Comparison of ENCODE assay signal across 1 cellular context in genomic region chr6:43702522-43703440, GRCh38.
TF ChIP-seq lines count a peak whose summit lies in the region.

No MANE protein-coding gene starts in this region.

TF ChIP-seq in HEK293, 187 proteins besides CTCF, POLR2A, EP300 and RAD21 (continued from another document and continues in another):
- TF ChIP-seq ZNF26 (tag by site-specific recombination; IDR thresholded peaks at IDR 0.05) = no peak
- no peak for TF ChIP-seq ZNF114 (tag by site-specific recombination; IDR thresholded peaks at IDR 0.05)
- TF ChIP-seq RBAK (tag by site-specific recombination; IDR thresholded peaks at IDR 0.05) = no peak
- TF ChIP-seq ZNF366 (tag by site-specific recombination; conservative IDR thresholded peaks at IDR 0.05) = peak; percentile 95
- TF ChIP-seq ZBTB49 (tag by site-specific recombination; IDR thresholded peaks at IDR 0.05; ENCODE audit: low read depth) = no peak
- TF ChIP-seq ZNF311 (tag by site-specific recombination; IDR thresholded peaks at IDR 0.05; ENCODE audit: borderline replicate concordance) = no peak
- TF ChIP-seq ZNF596 (tag by site-specific recombination; IDR thresholded peaks at IDR 0.05) = no peak
- TF ChIP-seq ZNF404 (tag by site-specific recombination; IDR thresholded peaks at IDR 0.05) = no peak
- TF ChIP-seq ZNF16 (tag by site-specific recombination; IDR thresholded peaks at IDR 0.05; ENCODE audit: low read depth) = 0 out of 2 replicates have a peak, but pooled peaks have one; percentile 36
- TF ChIP-seq ZNF580 (tag by site-specific recombination; IDR thresholded peaks at IDR 0.05) = no peak
- TF ChIP-seq ZNF350 (tag by site-specific recombination; IDR thresholded peaks at IDR 0.05) = no peak
- peak; percentile 78; the same call in 1 of the 2 replicates for TF ChIP-seq ZNF155 (tag by site-specific recombination; IDR thresholded peaks at IDR 0.05)
- TF ChIP-seq PRDM1 (tag by site-specific recombination; IDR thresholded peaks at IDR 0.05) = peak; percentile 87
- peak; percentile 97 for TF ChIP-seq ZNF24 (tag by site-specific recombination; IDR thresholded peaks at IDR 0.05)
- TF ChIP-seq ZNF169 (tag by site-specific recombination; IDR thresholded peaks at IDR 0.05) = 0 out of 2 replicates have a peak, but pooled peaks have one; percentile 74
- TF ChIP-seq ELK4 (IDR thresholded peaks at IDR 0.05; ENCODE audit: borderline replicate concordance, low read depth, low read length) = no peak
- no peak for TF ChIP-seq ZBTB26 (tag by site-specific recombination; optimal IDR thresholded peaks at IDR 0.05)
- TF ChIP-seq IKZF3 (tag by site-specific recombination; IDR thresholded peaks at IDR 0.05) = peak; percentile 86
- no peak for TF ChIP-seq ZNF837 (tag by site-specific recombination; IDR thresholded peaks at IDR 0.05)
- no peak for TF ChIP-seq ZNF133 (tag by site-specific recombination; IDR thresholded peaks at IDR 0.05)
- peak; percentile 85 for TF ChIP-seq KLF7 (tag by site-specific recombination; IDR thresholded peaks at IDR 0.05; ENCODE audit: borderline replicate concordance)
- peak; percentile 95 for TF ChIP-seq KLF1 (tag by site-specific recombination; IDR thresholded peaks at IDR 0.05)
- peak; percentile 93 for TF ChIP-seq SP2 (tag by site-specific recombination; IDR thresholded peaks at IDR 0.05)
- TF ChIP-seq ZNF335 (tag by site-specific recombination; conservative IDR thresholded peaks at IDR 0.05) = peak; percentile 89
- peak; percentile 39; the same call in 1 of the 2 replicates for TF ChIP-seq ZNF518A (tag by site-specific recombination; conservative IDR thresholded peaks at IDR 0.05; ENCODE audit: low read depth)
- TF ChIP-seq KLF17 (tag by site-specific recombination; IDR thresholded peaks at IDR 0.05) = peak; percentile 97
- no peak for TF ChIP-seq ZNF140 (tag by site-specific recombination; IDR thresholded peaks at IDR 0.05)
- peak; percentile 96 for TF ChIP-seq ZNF629 (tag by site-specific recombination; IDR thresholded peaks at IDR 0.05)
- peak; percentile 61; the same call in 1 of the 2 replicates for TF ChIP-seq ZNF280D (tag by site-specific recombination; IDR thresholded peaks at IDR 0.05)
- TF ChIP-seq BCL11A (tag by site-specific recombination; IDR thresholded peaks at IDR 0.05; ENCODE audit: low read depth) = peak; percentile 92
- peak; percentile 33; the same call in 1 of the 2 replicates for TF ChIP-seq BCL11B (tag by site-specific recombination; IDR thresholded peaks at IDR 0.05; ENCODE audit: low read depth)
- no peak; the same call in 1 of the 2 replicates for TF ChIP-seq ZNF654 (tag by site-specific recombination; IDR thresholded peaks at IDR 0.05; ENCODE audit: low read depth)
- no peak for TF ChIP-seq ZNF473 (tag by site-specific recombination; IDR thresholded peaks at IDR 0.05)
- TF ChIP-seq ZNF324 (tag by site-specific recombination; IDR thresholded peaks at IDR 0.05) = peak; percentile 95
- TF ChIP-seq ZNF266 (tag by site-specific recombination; IDR thresholded peaks at IDR 0.05; ENCODE audit: low read depth) = peak; percentile 29; the same call in 1 of the 2 replicates
- TF ChIP-seq SP7 (tag by site-specific recombination; IDR thresholded peaks at IDR 0.05) = peak; percentile 98
- no peak for TF ChIP-seq ZNF433 (tag by site-specific recombination; IDR thresholded peaks at IDR 0.05; ENCODE audit: low read depth)
- no peak for TF ChIP-seq TCF7L2 (IDR thresholded peaks at IDR 0.05; ENCODE audit: borderline replicate concordance, low read depth, low read length)
- peak; percentile 95 for TF ChIP-seq ZFP37 (tag by site-specific recombination; IDR thresholded peaks at IDR 0.05)
- peak; percentile 97 for TF ChIP-seq GLI4 (tag by site-specific recombination; IDR thresholded peaks at IDR 0.05)
- peak; percentile 84; the same call in 1 of the 2 replicates for TF ChIP-seq HIC1 (tag by site-specific recombination; IDR thresholded peaks at IDR 0.05)
- no peak for TF ChIP-seq ZNF791 (tag by site-specific recombination; IDR thresholded peaks at IDR 0.05)
